In genomic region chr15:34366271-34367043, GRCh38 we compare ENCODE assay signal across 8 cellular contexts. TPM values are rescaled to one million over a fixed set of nuclear protein-coding genes. Genes with fewer than 3 reads are reported as not detected.
DNase-seq lines count a peak whose midpoint lies in the region; ATAC-seq lines count a peak whose summit lies in the region.

No MANE protein-coding gene starts in this region.

- peak overlapping the region; percentile 78 to 91 for H3K4me3 ChIP-seq in esophagus (ENCODE audit: low read depth in 1 of 2, low read length in 2 of 2)

- no peaks in the 10 kb centered on the region for H3K27me3 ChIP-seq in esophagus (ENCODE audit: control insufficient read depth in 1 of 2, insufficient read depth in 2 of 2, low read length in 2 of 2)

- DNase-seq in COLO668 (lab: John Stamatoyannopoulos, UW; ENCODE audit: unreplicated experiment) (peak; percentile 79), NOMO-1 (lab: John Stamatoyannopoulos, UW; ENCODE audit: unreplicated experiment in 2 of 2) (peak; percentile 25 to 45), activated T-cell treated with anti-CD3 and anti-CD28 coated beads for 48 hours (ENCODE audit: low read depth) (peak; percentile 39), mucosa of gallbladder (ENCODE audit: low spot score) (peak; percentile 62)
- peak in 5 of 6 experiments; percentile 8 to 77 (median 45) for DNase-seq in stimulated activated naive CD4-positive, alpha-beta T cell (lab: John Stamatoyannopoulos, UW)

- H3K36me3 ChIP-seq in esophagus (ENCODE audit: control insufficient read depth in 2 of 2, insufficient read depth in 2 of 2, low read length in 1 of 2) = peaks cover 4 to 8% of the 10 kb centered on the region in 2 donors

- H3K27ac ChIP-seq in esophagus (ENCODE audit: low read depth in 2 of 2, low read length in 1 of 2) = peak overlapping the region; percentile 80 to 98

- H3K9me3 ChIP-seq in esophagus (ENCODE audit: control insufficient read depth in 2 of 2, insufficient read depth in 1 of 2, low read depth in 1 of 2, low read length in 1 of 2) = no peaks in the 10 kb centered on the region

- peaks cover 2 to 7% of the 10 kb centered on the region in 2 donors for H3K4me1 ChIP-seq in esophagus (ENCODE audit: control insufficient read depth in 2 of 2, insufficient read depth in 2 of 2, low read length in 1 of 2)

- WGBS in esophagus, 2 donors = 0% methylated on average over 31 to 36 of the region's 36 CpGs

- peak; percentile 14 for ATAC-seq in HG02759 (IDR thresholded peaks at IDR 0.05; ENCODE audit: unreplicated experiment)
- ATAC-seq in HG02884 (IDR thresholded peaks at IDR 0.05; ENCODE audit: unreplicated experiment) = no peak

RNA-seq across cellular contexts. Expression of gene LPCAT4, which starts 0.5 kb away (rescaled TPM):
- polyA plus RNA-seq in esophagus = 100 to 1,000 TPM in 1 of 2 donors, 10 to 100 TPM in 1; 45.6 to 125 TPM
- 97.9 TPM for total RNA-seq in mucosa of gallbladder

RNA-seq across cellular contexts. Expression of gene NUTM1, which starts 23.3 kb away (rescaled TPM):
- not detected for polyA plus RNA-seq in esophagus
- total RNA-seq in mucosa of gallbladder = not detected

RNA-seq across cellular contexts. Expression of gene NOP10, which starts 23.5 kb away (rescaled TPM):
- polyA plus RNA-seq in esophagus = 100 to 1,000 TPM; 203 to 276 TPM
- total RNA-seq in mucosa of gallbladder = 116 TPM

RNA-seq across cellular contexts. Expression of gene SLC12A6, which starts 28.9 kb away (rescaled TPM):
- 10 to 100 TPM; 16.1 to 21.5 TPM for polyA plus RNA-seq in esophagus
- 18.3 TPM for total RNA-seq in mucosa of gallbladder
